Comparison of ENCODE assay signal across 9 cellular contexts in genomic region chr10:79084972-79085597, GRCh38. TPM values are rescaled to one million over a fixed set of nuclear protein-coding genes. Genes with fewer than 3 reads are reported as not detected.
DNase-seq lines count a peak whose midpoint lies in the region; ATAC-seq and TF ChIP-seq lines count a peak whose summit lies in the region.
"Had no signal": no experiment of that assay in that cellular context is flagged by ENCODE, and none has a peak within 500 bp of the region (broad histone marks: within the 10 kb centered on the region; RNA-seq: fewer than 3 reads in every experiment).

No MANE protein-coding gene starts in this region.

- in situ Hi-C loops in KBM-7 (cut with MboI; ENCODE audit: low pct_unique_long_range_greater_than_20kb, low sequenced_read_pairs) = no loop called here

- H3K9me3 ChIP-seq in heart left ventricle (no peaks in the 10 kb centered on the region), subcutaneous abdominal adipose tissue (ENCODE audit: control insufficient read depth in 5 of 5, low read length in 5 of 5) (no peaks in the 10 kb centered on the region)

- intact Hi-C loops in heart left ventricle (cut with DNase I) = loop anchor here in 1 of 10 donors (10.0 kb wide), 1 partner anchor 50 kb away; no protein-coding TSS in a partner anchor

- DNase-seq in KBM-7 (peak; percentile 48), heart left ventricle (peak in 2 of 5 donors; percentile 58 to 63), NCI-H2081 treated with DMSO at 0.1 percent for 48 hours (lab: John Stamatoyannopoulos, UW) (no peak), nephron progenitor cell (no peak)
- DNase-seq in activated CD8-positive, alpha-beta memory T cell treated with anti-CD3 and anti-CD28 coated beads, Interleukin-2, amount 10 ng/mL, durations not matched to agents 7 days and 5 days = no peak
- DNase-seq: islet precursor cell had no signal

- peak; percentile 56 for ATAC-seq in GM18870 (IDR thresholded peaks at IDR 0.05; ENCODE audit: unreplicated experiment)
- peak in 3 of 4 donors; percentile 5 to 20 (median 17) for ATAC-seq in heart left ventricle
- ATAC-seq in activated CD8-positive, alpha-beta memory T cell treated with anti-CD3 and anti-CD28 coated beads, Interleukin-2, amount 10 ng/mL, durations not matched to agents 7 days and 5 days = no peak
- ATAC-seq in GM19395 (IDR thresholded peaks at IDR 0.05; ENCODE audit: unreplicated experiment) = no peak

- H3K9ac ChIP-seq in subcutaneous abdominal adipose tissue (ENCODE audit: low read length in 5 of 5) = peak overlapping the region in 1 of 5 donors; percentile 13

- CTCF ChIA-PET in activated CD8-positive, alpha-beta memory T cell treated with anti-CD3 and anti-CD28 coated beads, Interleukin-2, amount 10 ng/mL, durations not matched to agents 7 days and 5 days (lab: Charles Lee) = interaction anchor here (4.1 kb wide), 1 partner anchor 110 kb away, joined by 15 read pairs; no protein-coding TSS in a partner anchor

- WGBS in heart left ventricle, 4 donors = 73 to 88% (median 76%) methylated on average over 10 to 14 of the region's 14 CpGs

- H3K4me3 Mint-ChIP-seq in activated CD8-positive, alpha-beta memory T cell treated with anti-CD3 and anti-CD28 coated beads, Interleukin-2, amount 10 ng/mL, durations not matched to agents 7 days and 5 days = no peak overlapping the region
- no peak overlapping the region for H3K4me3 Mint-ChIP-seq in nephron progenitor cell

- no peaks in the 10 kb centered on the region for H3K36me3 ChIP-seq in heart left ventricle
- H3K36me3 ChIP-seq in subcutaneous abdominal adipose tissue (ENCODE audit: control insufficient read depth in 5 of 5, insufficient read depth in 5 of 5, low read length in 5 of 5) = peaks cover 0 to 5% (median 2%) of the 10 kb centered on the region in 5 donors

- peaks cover 25 to 100% (median 98%) of the 10 kb centered on the region in 12 donors for H3K4me1 ChIP-seq in heart left ventricle
- H3K4me1 ChIP-seq in subcutaneous abdominal adipose tissue (ENCODE audit: control insufficient read depth in 5 of 5, insufficient read depth in 5 of 5, low read length in 5 of 5) = peaks cover 39 to 94% (median 94%) of the 10 kb centered on the region in 5 donors

- TF ChIP-seq CTCF in heart left ventricle (IDR thresholded peaks at IDR 0.05) (no peak), nephron progenitor cell (IDR thresholded peaks at IDR 0.05) (no peak)

- TF ChIP-seq POLR2A in heart left ventricle (IDR thresholded peaks at IDR 0.05) = no peak

- H3K27ac ChIP-seq in heart left ventricle (peak overlapping the region; percentile 53 to 99 (median 77)), subcutaneous abdominal adipose tissue (ENCODE audit: low read depth, low read length) (peak overlapping the region; percentile 79)

- H3K4me3 ChIP-seq in heart left ventricle = no peak overlapping the region
- no peak overlapping the region for H3K4me3 ChIP-seq in subcutaneous abdominal adipose tissue (ENCODE audit: low read depth in 1 of 5, low read length in 5 of 5)

- no peaks in the 10 kb centered on the region for H3K27me3 Mint-ChIP-seq in activated CD8-positive, alpha-beta memory T cell treated with anti-CD3 and anti-CD28 coated beads, Interleukin-2, amount 10 ng/mL, durations not matched to agents 7 days and 5 days
- no peaks in the 10 kb centered on the region for H3K27me3 Mint-ChIP-seq in nephron progenitor cell (ENCODE audit: low read depth, poor library complexity)

- H3K36me3 Mint-ChIP-seq in activated CD8-positive, alpha-beta memory T cell treated with anti-CD3 and anti-CD28 coated beads, Interleukin-2, amount 10 ng/mL, durations not matched to agents 7 days and 5 days = no peaks in the 10 kb centered on the region
- no peaks in the 10 kb centered on the region for H3K36me3 Mint-ChIP-seq in nephron progenitor cell (ENCODE audit: low read depth)

- no peak overlapping the region for H3K27ac Mint-ChIP-seq in activated CD8-positive, alpha-beta memory T cell treated with anti-CD3 and anti-CD28 coated beads, Interleukin-2, amount 10 ng/mL, durations not matched to agents 7 days and 5 days
- H3K27ac Mint-ChIP-seq in nephron progenitor cell = no peak overlapping the region

- H3K27me3 ChIP-seq in heart left ventricle (no peaks in the 10 kb centered on the region), subcutaneous abdominal adipose tissue (ENCODE audit: control insufficient read depth in 5 of 5, insufficient read depth in 4 of 5, low read length in 5 of 5) (no peaks in the 10 kb centered on the region)

- H3K4me1 Mint-ChIP-seq in activated CD8-positive, alpha-beta memory T cell treated with anti-CD3 and anti-CD28 coated beads, Interleukin-2, amount 10 ng/mL, durations not matched to agents 7 days and 5 days = peaks cover 17% of the 10 kb centered on the region
- peaks cover 83% of the 10 kb centered on the region for H3K4me1 Mint-ChIP-seq in nephron progenitor cell

- H3K9me3 Mint-ChIP-seq in activated CD8-positive, alpha-beta memory T cell treated with anti-CD3 and anti-CD28 coated beads, Interleukin-2, amount 10 ng/mL, durations not matched to agents 7 days and 5 days (ENCODE audit: low read depth) = no peaks in the 10 kb centered on the region
- H3K9me3 Mint-ChIP-seq in nephron progenitor cell = no peaks in the 10 kb centered on the region

RNA-seq across cellular contexts. Expression of gene ZMIZ1, which starts 16.3 kb away (rescaled TPM):
- 10 to 100 TPM; 39.8 to 75.4 (median 50.5) TPM for total RNA-seq in heart left ventricle
- 10 to 100 TPM; 19.7 to 45.7 TPM for polyA plus RNA-seq in heart left ventricle
- total RNA-seq in activated CD8-positive, alpha-beta memory T cell treated with anti-CD3 and anti-CD28 coated beads, Interleukin-2, amount 10 ng/mL, durations not matched to agents 7 days and 5 days = 10 to 100 TPM; 52.7 to 71.5 TPM

Comparison
In these comparisons a context has a peak if more than half of its experiments do, and no peak if none do; other contexts are left out.
1. ATAC-seq: peak in GM18870 (single experiment) and heart left ventricle (3 of 4); none in activated CD8-positive, alpha-beta memory T cell treated with anti-CD3 and anti-CD28 coated beads, Interleukin-2, amount 10 ng/mL, durations not matched to agents 7 days and 5 days (single experiment) and GM19395 (single experiment).